Comparison of ENCODE assay signal across 18 cellular contexts in the genomic region with DNA sequence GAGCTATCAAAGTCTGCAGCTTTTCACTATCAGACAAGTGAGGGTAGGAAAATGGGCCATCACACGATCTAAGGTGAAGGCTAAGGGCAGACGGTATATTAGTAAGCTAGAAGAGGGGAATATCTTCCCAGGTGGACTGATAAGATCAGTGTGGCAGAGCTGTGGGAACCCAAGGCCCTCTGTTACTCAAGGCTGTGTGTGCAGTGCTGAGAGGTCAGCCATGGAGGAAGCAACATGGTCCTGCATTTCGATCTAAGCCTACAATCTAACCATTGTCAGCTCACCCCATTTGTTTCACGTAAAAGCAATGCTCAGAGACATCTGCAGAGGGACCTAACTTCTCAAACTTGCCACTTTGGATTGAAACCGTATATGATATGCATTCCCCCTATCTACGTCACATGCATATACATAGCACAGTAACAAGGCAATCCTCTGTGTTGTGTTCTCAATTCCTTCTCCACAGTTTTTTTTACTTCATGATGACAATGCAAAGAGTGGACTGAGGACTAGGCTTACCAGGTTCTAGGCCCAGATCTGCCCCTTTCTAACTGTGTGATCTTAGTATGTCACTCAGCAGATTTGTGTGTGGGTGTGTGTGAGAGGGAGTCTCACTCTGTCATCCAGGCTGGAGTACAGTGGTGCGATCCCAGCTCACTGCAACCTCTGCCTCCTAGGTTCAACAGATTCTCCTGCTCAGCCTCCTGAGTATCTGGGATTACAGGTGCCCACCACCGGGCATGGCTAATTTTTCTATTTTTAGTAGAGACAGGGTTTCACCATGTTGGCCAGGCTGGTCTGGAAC.
"Had no signal": no experiment of that assay in that cellular context is flagged by ENCODE, and none has a peak within 500 bp of the region (broad histone marks: within the 10 kb centered on the region; RNA-seq: fewer than 3 reads in every experiment).

No MANE protein-coding gene starts in this region.

- DNase-seq: activated CD4-positive, alpha-beta T cell treated with anti-CD3 and anti-CD28 coated beads for 4 hours; activated CD8-positive, alpha-beta memory T cell treated with anti-CD3 and anti-CD28 coated beads, Interleukin-2, amount 50 U/mL, for 4 hours; activated CD8-positive, alpha-beta T cell treated with anti-CD3 and anti-CD28 coated beads for 36 hours; activated naive CD4-positive, alpha-beta T cell treated with anti-CD3 and anti-CD28 coated beads, Interleukin-2, amount 50 U/mL, for 16 hours; activated naive CD8-positive, alpha-beta T cell treated with anti-CD3 and anti-CD28 coated beads, Interleukin-2, amount 10 ng/mL, durations not matched to agents 7 days and 5 days; activated T-cell treated with anti-CD3 and anti-CD28 coated beads, Interleukin-2, amount 50 U/mL, for 72 hours; aorta; central memory CD4-positive, alpha-beta T cell; NCI-H1092; NCI-H1417; NCI-H1930; NCI-H2171; NCI-H2227 treated with DMSO at 0.1 percent for 48 hours; NCI-H526; NCI-H774; SJCRH30 had no signal

- H3K27me3 ChIP-seq: breast epithelium, SJCRH30 had no signal

- H3K4me3 ChIP-seq: breast epithelium, SJCRH30 had no signal

- H3K36me3 ChIP-seq: breast epithelium, SJCRH30 had no signal

- H3K4me1 ChIP-seq: breast epithelium had no signal

- H3K9me3 ChIP-seq: breast epithelium, SJCRH30 had no signal

- ATAC-seq: activated CD4-positive, CD25-positive, alpha-beta regulatory T cell treated with anti-CD3 and anti-CD28 coated beads, Interleukin-2, amount 50 U/mL, for 24 hours; activated CD8-positive, alpha-beta T cell treated with anti-CD3 and anti-CD28 coated beads for 36 hours; activated T-cell treated with anti-CD3 and anti-CD28 coated beads, Interleukin-2, amount 50 U/mL, for 72 hours had no signal

- H3K27ac ChIP-seq: breast epithelium had no signal
